In the genomic region with DNA sequence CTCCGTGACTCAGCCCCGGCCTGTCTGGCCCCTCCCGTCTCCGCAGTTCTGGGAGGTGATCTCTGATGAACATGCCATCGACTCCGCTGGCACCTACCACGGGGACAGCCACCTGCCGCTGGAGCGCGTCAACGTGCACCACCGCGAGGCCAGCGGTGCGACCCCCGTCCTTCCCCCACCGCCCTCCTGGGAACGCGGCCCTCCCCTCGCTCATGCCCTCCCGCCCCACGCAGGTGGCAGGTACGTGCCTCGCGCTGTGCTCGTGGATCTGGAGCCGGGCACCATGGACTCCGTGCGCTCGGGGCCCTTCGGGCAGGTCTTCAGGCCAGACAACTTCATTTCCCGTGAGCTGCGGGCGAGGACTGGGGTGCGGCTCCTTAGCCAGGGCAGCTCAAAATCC, we compare ENCODE assay signal across 7 cellular contexts. TPM values are rescaled to one million over a fixed set of nuclear protein-coding genes. Genes with fewer than 3 reads are reported as not detected.
"Had no signal": no experiment of that assay in that cellular context is flagged by ENCODE, and none has a peak within 500 bp of the region (broad histone marks: within the 10 kb centered on the region; RNA-seq: fewer than 3 reads in every experiment).

No MANE protein-coding gene starts in this region.

RNA-seq across cellular contexts. Expression of gene PRDM7, which starts 17.2 kb away (rescaled TPM):
- total RNA-seq: GM23248, GM23338, H1, H4, H7, H9, HFFc6 had no signal
